ENCODE assay signal across 10 cellular contexts in genomic region chr12:89882051-89882450, GRCh38.
A peak's percentile ranks its signal among the peaks of the same experiment; 100 is the strongest.
DNase-seq lines count a peak whose midpoint lies in the region; ATAC-seq and TF ChIP-seq lines count a peak whose summit lies in the region.
"Had no signal": no experiment of that assay in that cellular context is flagged by ENCODE, and none has a peak within 500 bp of the region (broad histone marks: within the 10 kb centered on the region; RNA-seq: fewer than 3 reads in every experiment).

No MANE protein-coding gene starts in this region.

- H3K4me2 ChIP-seq in fibroblast of lung (ENCODE audit: extremely low read depth, insufficient read depth, low read length) = no peak overlapping the region

- H3K4me1 ChIP-seq in CD8-positive, alpha-beta T cell (ENCODE audit: insufficient read depth, low read length) = peaks cover 49% of the 10 kb centered on the region
- H3K4me1 ChIP-seq in fibroblast of lung (ENCODE audit: control insufficient read depth, extremely low read depth, insufficient read depth, low read length) = no peaks in the 10 kb centered on the region

- H3K27ac Mint-ChIP-seq in CD8-positive, alpha-beta T cell = peak overlapping the region; percentile 95

- no peaks in the 10 kb centered on the region for H3K36me3 ChIP-seq in CD8-positive, alpha-beta T cell (ENCODE audit: insufficient read depth, low read length)
- no peaks in the 10 kb centered on the region for H3K36me3 ChIP-seq in fibroblast of lung (ENCODE audit: control insufficient read depth, insufficient read depth, low read length)
- H3K36me3 ChIP-seq: neutrophil had no signal

- no peaks in the 10 kb centered on the region for H3K36me3 Mint-ChIP-seq in CD8-positive, alpha-beta T cell

- no peak for DNase-seq in CD8-positive, alpha-beta T cell
- peak; percentile 36 to 58 for DNase-seq in fibroblast of lung (ENCODE audit: low read depth in 2 of 2)
- no peak for DNase-seq in UCSD-AML1 (lab: John Stamatoyannopoulos, UW; ENCODE audit: unreplicated experiment)
- no peak for DNase-seq in DMS79 treated with DMSO at 0.1 percent for 48 hours (lab: John Stamatoyannopoulos, UW)
- DNase-seq in NCI-H1930 (lab: John Stamatoyannopoulos, UW) = no peak
- no peak for DNase-seq in NCI-H446 treated with DMSO at 0.1 percent for 48 hours (lab: John Stamatoyannopoulos, UW)

- no peaks in the 10 kb centered on the region for H3K79me2 ChIP-seq in fibroblast of lung (ENCODE audit: control insufficient read depth, insufficient read depth, low read length)

- no peaks in the 10 kb centered on the region for H3K9me3 ChIP-seq in CD8-positive, alpha-beta T cell (ENCODE audit: low read length)
- H3K9me3 ChIP-seq in fibroblast of lung (ENCODE audit: control insufficient read depth, insufficient read depth, low read depth, low read length) = no peaks in the 10 kb centered on the region
- H3K9me3 ChIP-seq: neutrophil had no signal

- H3K4me3 ChIP-seq in CD8-positive, alpha-beta T cell (ENCODE audit: low read depth, low read length) = no peak overlapping the region
- H3K4me3 ChIP-seq in fibroblast of lung (replicated peaks in 1 of 4; ENCODE audit: control extremely low read depth in 1 of 4, insufficient read depth in 1 of 4, low read depth in 3 of 4, low read length in 4 of 4) = no peak overlapping the region

- H3K27ac ChIP-seq in CD8-positive, alpha-beta T cell (ENCODE audit: low read depth, low read length) = peak overlapping the region; percentile 47
- no peak overlapping the region for H3K27ac ChIP-seq in fibroblast of lung (ENCODE audit: insufficient read depth, low read length)
- H3K27ac ChIP-seq: neutrophil had no signal

- POLR2A ChIA-PET in CD8-positive, alpha-beta T cell (lab: Charles Lee) = interaction anchor here (1.0 to 3.2 kb wide), 2 partner anchors 19 to 173 kb away, joined by 3 to 9 read pairs; no protein-coding TSS in a partner anchor

- ATAC-seq in CD8-positive, alpha-beta T cell = peak; percentile 37
- ATAC-seq in GM19372 (IDR thresholded peaks at IDR 0.05; ENCODE audit: low read depth, unreplicated experiment) = peak; percentile 35
- ATAC-seq in HG03442 (IDR thresholded peaks at IDR 0.05; ENCODE audit: unreplicated experiment) = peak; percentile 38
- ATAC-seq: HCT116 had no signal

- CTCF ChIA-PET in CD8-positive, alpha-beta T cell (lab: Charles Lee) = interaction anchor here (0.9 to 1.5 kb wide), 2 partner anchors 18 to 22 kb away, joined by 3 read pairs; no protein-coding TSS in a partner anchor

- H3K4me3 Mint-ChIP-seq in CD8-positive, alpha-beta T cell = no peak overlapping the region

- H3K27me3 ChIP-seq in CD8-positive, alpha-beta T cell (ENCODE audit: insufficient read depth, low read length) = no peaks in the 10 kb centered on the region
- H3K27me3 ChIP-seq in fibroblast of lung (ENCODE audit: control insufficient read depth, insufficient read depth, low read length) = no peaks in the 10 kb centered on the region
- H3K27me3 ChIP-seq: neutrophil had no signal

- no peaks in the 10 kb centered on the region for H3K27me3 Mint-ChIP-seq in CD8-positive, alpha-beta T cell (ENCODE audit: low read depth)

- H3K9ac ChIP-seq in fibroblast of lung (ENCODE audit: insufficient read depth, low read length) = no peak overlapping the region

- H2AFZ ChIP-seq in fibroblast of lung (ENCODE audit: low read length) = no peak overlapping the region

- peaks cover 60% of the 10 kb centered on the region for H3K4me1 Mint-ChIP-seq in CD8-positive, alpha-beta T cell (ENCODE audit: low read depth)

- intact Hi-C loops in CD8-positive, alpha-beta T cell (cut with DNase I, micrococcal nuclease) = loop anchor here (5.0 kb wide), 4 partner anchors 40 to 175 kb away; partner anchors contain the start of gene ATP2B1 (in 1 of the 2)

- TF ChIP-seq CTCF in CD8-positive, alpha-beta T cell (IDR thresholded peaks at IDR 0.05) = no peak
- TF ChIP-seq CTCF in fibroblast of lung (conservative IDR thresholded peaks at IDR 0.05 in 1 of 2, IDR thresholded peaks at IDR 0.05 in 1 of 2; ENCODE audit: low read depth in 1 of 2, low read length in 2 of 2) = no peak

- H3K9me3 Mint-ChIP-seq in CD8-positive, alpha-beta T cell = no peaks in the 10 kb centered on the region

- no peaks in the 10 kb centered on the region for H4K20me1 ChIP-seq in fibroblast of lung (ENCODE audit: control insufficient read depth, extremely low read depth, insufficient read depth, low read length)

Comparison
In these comparisons a context has a peak if more than half of its experiments do, and no peak if none do; other contexts are left out.
1. DNase-seq: peak in fibroblast of lung (2 of 2); none in CD8-positive, alpha-beta T cell (0 of 7), UCSD-AML1 (single experiment), DMS79 treated with DMSO at 0.1 percent for 48 hours (single experiment), NCI-H1930 (0 of 2) and NCI-H446 treated with DMSO at 0.1 percent for 48 hours (single experiment).
2. Peak in every context shown above with its lines, with median percentiles within 50 percentile points of each other: ATAC-seq.